Comparison of ENCODE assay signal across 8 cellular contexts in genomic region chr17:29617481-29618271, GRCh38. TPM values are rescaled to one million over a fixed set of nuclear protein-coding genes. Genes with fewer than 3 reads are reported as not detected.
DNase-seq lines count a peak whose midpoint lies in the region; ATAC-seq, FAIRE-seq and TF ChIP-seq lines count a peak whose summit lies in the region.

No MANE protein-coding gene starts in this region.

- H2AK5ac ChIP-seq in H9 (ENCODE audit: insufficient read length, low read length): no peak overlapping the region

- H3K79me2 ChIP-seq in H9 (ENCODE audit: insufficient read depth, low read length) (no peaks in the 10 kb centered on the region), endothelial cell of umbilical vein (ENCODE audit: control insufficient read depth, insufficient read depth, low read length) (no peaks in the 10 kb centered on the region)

- no TSS peak for BruUV-seq in endothelial cell of umbilical vein (replicated peaks; lab: Mats Ljungman, UMichigan)

- peak overlapping the region; percentile 40 to 86 for H3K4me3 Mint-ChIP-seq in H9

- CTCF ChIA-PET in endothelial cell of umbilical vein (lab: Charles Lee): interaction anchor here (0.6 to 6.9 kb wide), 53 partner anchors 10 to 488 kb away, joined by 3 to 120 read pairs (median 5); partner anchors contain the start of genes ABHD15, ANKRD13B, SSH2 and TP53I13

- H4K20me1 ChIP-seq in BLaER1 (peaks cover 35% of the 10 kb centered on the region), H9 (ENCODE audit: control insufficient read depth, insufficient read depth, insufficient read length) (no peaks in the 10 kb centered on the region), endothelial cell of umbilical vein (replicated peaks; ENCODE audit: control insufficient read depth, extremely low read depth, insufficient read depth, low read length) (no peaks in the 10 kb centered on the region)

- H3K9me1 ChIP-seq in endothelial cell of umbilical vein (replicated peaks; ENCODE audit: control insufficient read depth, extremely low read depth, insufficient read depth, low read length): no peaks in the 10 kb centered on the region

- peaks cover 0 to 3% (median 0%) of the 10 kb centered on the region in 3 experiments; a peak in 2 of 7 replicates for H3K36me3 Mint-ChIP-seq in H9 (ENCODE audit: insufficient read depth in 1 of 3, low read depth in 3 of 3)

- peaks cover 95% of the 10 kb centered on the region for H3K4me1 ChIP-seq in BLaER1
- peaks cover 3% of the 10 kb centered on the region; the same call in 1 of the 2 replicates for H3K4me1 ChIP-seq in H9 (ENCODE audit: insufficient read depth, low read length)
- H3K4me1 ChIP-seq in endothelial cell of umbilical vein (ENCODE audit: control insufficient read depth, extremely low read depth, insufficient read depth, low read length): peaks cover 34% of the 10 kb centered on the region

- POLR2A ChIA-PET in endothelial cell of umbilical vein (lab: Charles Lee): interaction anchor here (0.6 to 1.0 kb wide), 2 partner anchors 37 to 162 kb away, joined by 3 read pairs; no protein-coding TSS in a partner anchor

- FAIRE-seq in endothelial cell of umbilical vein (lab: Jason Lieb, UNC): peak; percentile 82

- no peak overlapping the region for H4K5ac ChIP-seq in H9 (ENCODE audit: insufficient read length, low read depth, low read length)

- peaks cover 83% of the 10 kb centered on the region for H3K27me3 Mint-ChIP-seq in H9 (ENCODE audit: low read depth)

- no peak for ATAC-seq in GM18498 (IDR thresholded peaks at IDR 0.05; ENCODE audit: unreplicated experiment)

- H3K36me3 ChIP-seq in BLaER1: peaks cover 4% of the 10 kb centered on the region
- no peaks in the 10 kb centered on the region for H3K36me3 ChIP-seq in endothelial cell of umbilical vein (ENCODE audit: control insufficient read depth in 2 of 2, extremely low read depth in 1 of 2, insufficient read depth in 2 of 2, low read length in 2 of 2)

- H2AFZ ChIP-seq in H9 (ENCODE audit: low read length): no peak overlapping the region
- peak overlapping the region; percentile 69 for H2AFZ ChIP-seq in endothelial cell of umbilical vein (ENCODE audit: low read depth, low read length)

- WGBS in H9 (ENCODE audit: extremely low coverage, insufficient read length, low lambda C conversion rate): no CpG with 5 or more reads among the region's 68 CpGs

- H3K4ac ChIP-seq in H9 (ENCODE audit: low read depth, low read length): no peak overlapping the region

- DNase-seq in H9 (peak; percentile 91), NCI-H345 treated with DMSO at 0.1 percent for 48 hours (lab: John Stamatoyannopoulos, UW; ENCODE audit: unreplicated experiment) (peak; percentile 29), endothelial cell of umbilical vein (ENCODE audit: low read depth, low spot score) (peak; percentile 62), middle frontal gyrus (ENCODE audit: extremely low spot score, low spot score) (peak; percentile 53)
- DNase-seq in activated CD8-positive, alpha-beta memory T cell treated with anti-CD3 and anti-CD28 coated beads, Interleukin-2, amount 50 U/mL, for 24 hours (ENCODE audit: extremely low read depth): peak; percentile 58
- peak; percentile 85 for DNase-seq in stimulated activated CD8-positive, alpha-beta memory T cell treated with anti-CD3 and anti-CD28 coated beads, Interleukin-4, amount 100 ng/mL, for 24 hours (ENCODE audit: low read depth)

- no peak overlapping the region for H4K8ac ChIP-seq in H9 (replicated peaks; ENCODE audit: insufficient read length, low read depth, low read length)

- no peak overlapping the region for H2BK15ac ChIP-seq in H9 (ENCODE audit: low read depth, low read length)

- intact Hi-C loops in endothelial cell of umbilical vein (cut with micrococcal nuclease): loop anchor here (1.0 to 5.0 kb wide), 4 partner anchors 23 to 314 kb away; partner anchors contain the start of genes ABHD15 and TP53I13

- H3K4me1 Mint-ChIP-seq in H9: peaks cover 37 to 72% of the 10 kb centered on the region in 2 experiments

- no peaks in the 10 kb centered on the region for H3K79me1 ChIP-seq in H9 (ENCODE audit: insufficient read depth, low read depth, low read length, poor library complexity, severe bottlenecking)

- peak; percentile 88 for TF ChIP-seq CTCF in H9 (conservative IDR thresholded peaks at IDR 0.05)
- peak; percentile 82 to 87 for TF ChIP-seq CTCF in endothelial cell of umbilical vein (IDR thresholded peaks at IDR 0.05; ENCODE audit: extremely low read depth in 1 of 2, insufficient read depth in 1 of 2, low read depth in 1 of 2, low read length in 2 of 2)

- H3K4me3 ChIP-seq in BLaER1 (peak overlapping the region; percentile 66), endothelial cell of umbilical vein (replicated peaks in 1 of 3; ENCODE audit: insufficient read depth in 1 of 3, low read depth in 1 of 3, low read length in 3 of 3) (peak overlapping the region in 2 of 3 experiments; percentile 2 to 7)

- H2BK5ac ChIP-seq in H9 (ENCODE audit: insufficient read length, low read length): no peak overlapping the region

- H3K18ac ChIP-seq in H9 (ENCODE audit: insufficient read length, low read depth, low read length): no peak overlapping the region

- H3K9me3 ChIP-seq in BLaER1: no peaks in the 10 kb centered on the region
- H3K9me3 ChIP-seq in H9 (ENCODE audit: control insufficient read depth, low read depth, low read length): no peaks in the 10 kb centered on the region
- no peaks in the 10 kb centered on the region for H3K9me3 ChIP-seq in endothelial cell of umbilical vein (replicated peaks; ENCODE audit: control insufficient read depth, insufficient read depth, low read length)

- H4K91ac ChIP-seq in H9 (ENCODE audit: insufficient read length, low read depth, low read length): no peak overlapping the region

- H3K4me2 ChIP-seq in BLaER1 (peak overlapping the region; percentile 99), H9 (ENCODE audit: insufficient read depth, insufficient read length, low read length) (peak overlapping the region; percentile 26), endothelial cell of umbilical vein (ENCODE audit: insufficient read depth, low read length) (peak overlapping the region; percentile 43)

- no peak overlapping the region for H3T11ph ChIP-seq in H9 (ENCODE audit: low read length)

- dilution Hi-C loops in endothelial cell of umbilical vein (cut with MboI; ENCODE audit: extremely low pct_ligation_motif_present, low sequenced_read_pairs): no loop called here

- no peak overlapping the region for H3K56ac ChIP-seq in H9 (ENCODE audit: insufficient read length, low read depth, low read length)

- H3K14ac ChIP-seq in H9 (ENCODE audit: insufficient read depth, low read length): no peak overlapping the region

- H3K23me2 ChIP-seq in H9 (ENCODE audit: insufficient read length, low read depth, low read length, poor library complexity, severe bottlenecking): peaks cover 13% of the 10 kb centered on the region

- H2BK120ac ChIP-seq in H9 (ENCODE audit: low read depth, low read length, poor library complexity, severe bottlenecking): no peak overlapping the region

- H2BK20ac ChIP-seq in H9 (ENCODE audit: low read depth, low read length, poor library complexity, severe bottlenecking): no peak overlapping the region

- H3K27me3 ChIP-seq in BLaER1: peaks cover 22% of the 10 kb centered on the region
- peaks cover 11% of the 10 kb centered on the region for H3K27me3 ChIP-seq in H9 (ENCODE audit: insufficient read depth, low read length)
- H3K27me3 ChIP-seq in endothelial cell of umbilical vein (ENCODE audit: control insufficient read depth in 2 of 2, insufficient read depth in 2 of 2, low read length in 2 of 2): no peaks in the 10 kb centered on the region

- H3K27ac ChIP-seq in BLaER1 (peak overlapping the region; percentile 85), H9 (ENCODE audit: insufficient read length, low read depth, low read length) (no peak overlapping the region), endothelial cell of umbilical vein (ENCODE audit: insufficient read depth, low read depth, low read length) (no peak overlapping the region)

- H3K9ac ChIP-seq in BLaER1 (peak overlapping the region; percentile 76), H9 (ENCODE audit: extremely low read depth, insufficient read length, low read length) (no peak overlapping the region), endothelial cell of umbilical vein (replicated peaks; ENCODE audit: extremely low read depth, insufficient read depth, low read length) (peak overlapping the region; percentile 33)

- H3K9me3 Mint-ChIP-seq in H9: no peaks in the 10 kb centered on the region

- no peak overlapping the region for H3K27ac Mint-ChIP-seq in H9

- no peak overlapping the region for H3K23ac ChIP-seq in H9 (ENCODE audit: insufficient read length, low read depth, low read length)

- H2BK12ac ChIP-seq in H9 (ENCODE audit: insufficient read length, low read depth, low read length): no peak overlapping the region

- no peak for TF ChIP-seq POLR2A in endothelial cell of umbilical vein (IDR thresholded peaks at IDR 0.05; ENCODE audit: low read depth, low read length)

RNA-seq across cellular contexts. Expression of gene CORO6, which starts 5.0 kb away (rescaled TPM):
- 2.3 and 2.6 TPM in 2 replicates for total RNA-seq in H9 (2021)
- total RNA-seq in endothelial cell of umbilical vein: 7.8 and 10.7 TPM in 2 replicates
- polyA plus RNA-seq in endothelial cell of umbilical vein: 14.7 and 22.0 TPM in 2 replicates
- 1.5 and 3.2 TPM in 2 replicates for polyA plus RNA-seq in endothelial cell of umbilical vein (2011; cell fraction: cytosol; rRNA removed)
- 151 and 191 TPM in 2 replicates for polyA plus RNA-seq in endothelial cell of umbilical vein (2011; cell fraction: nucleus; rRNA removed)
- 4.1 and 8.8 TPM in 2 replicates for polyA plus RNA-seq in endothelial cell of umbilical vein (2012)
- 11.2 and 17.2 TPM in 2 replicates for polyA minus RNA-seq in endothelial cell of umbilical vein
- 0.82 TPM for polyA minus RNA-seq in endothelial cell of umbilical vein (2011; cell fraction: cytosol; rRNA and poly(A)+ RNA removed)
- polyA minus RNA-seq in endothelial cell of umbilical vein (2011; cell fraction: nucleus; rRNA and poly(A)+ RNA removed): 14.9 and 17.6 TPM in 2 replicates

RNA-seq across cellular contexts. Expression of gene ANKRD13B, which starts 24.7 kb away (rescaled TPM):
- total RNA-seq in H9 (2021) (21.6 and 24.2 TPM in 2 replicates), endothelial cell of umbilical vein (21.1 and 22.8 TPM in 2 replicates)
- 23.2 and 26.7 TPM in 2 replicates for polyA plus RNA-seq in endothelial cell of umbilical vein
- polyA plus RNA-seq in endothelial cell of umbilical vein (2011; cell fraction: cytosol; rRNA removed): 10.5 and 15.8 TPM in 2 replicates
- 92.5 and 94.8 TPM in 2 replicates for polyA plus RNA-seq in endothelial cell of umbilical vein (2011; cell fraction: nucleus; rRNA removed)
- polyA plus RNA-seq in endothelial cell of umbilical vein (2012): 25.3 and 34.7 TPM in 2 replicates
- polyA minus RNA-seq in endothelial cell of umbilical vein: 15.5 and 20.3 TPM in 2 replicates
- 21.3 TPM for polyA minus RNA-seq in endothelial cell of umbilical vein (2011; cell fraction: cytosol; rRNA and poly(A)+ RNA removed)
- 17.8 and 28.5 TPM in 2 replicates for polyA minus RNA-seq in endothelial cell of umbilical vein (2011; cell fraction: nucleus; rRNA and poly(A)+ RNA removed)

RNA-seq across cellular contexts. Expression of gene GIT1, which starts 28.2 kb away (rescaled TPM):
- 47.0 and 47.4 TPM in 2 replicates for total RNA-seq in H9 (2021)
- total RNA-seq in endothelial cell of umbilical vein: 82.0 and 92.5 TPM in 2 replicates
- polyA plus RNA-seq in endothelial cell of umbilical vein: 75.5 and 97.5 TPM in 2 replicates
- 74.6 and 75.7 TPM in 2 replicates for polyA plus RNA-seq in endothelial cell of umbilical vein (2011; cell fraction: cytosol; rRNA removed)
- polyA plus RNA-seq in endothelial cell of umbilical vein (2011; cell fraction: nucleus; rRNA removed): 118 and 146 TPM in 2 replicates
- 63.1 and 66.3 TPM in 2 replicates for polyA plus RNA-seq in endothelial cell of umbilical vein (2012)
- polyA minus RNA-seq in endothelial cell of umbilical vein: 63.9 and 96.6 TPM in 2 replicates
- polyA minus RNA-seq in endothelial cell of umbilical vein (2011; cell fraction: cytosol; rRNA and poly(A)+ RNA removed): 44.4 TPM
- polyA minus RNA-seq in endothelial cell of umbilical vein (2011; cell fraction: nucleus; rRNA and poly(A)+ RNA removed): 40.9 and 60.4 TPM in 2 replicates

RNA-seq across cellular contexts. Expression of gene TP53I13, which starts 49.2 kb away (rescaled TPM):
- total RNA-seq in H9 (2021) (27.1 and 28.1 TPM in 2 replicates), endothelial cell of umbilical vein (33.8 and 41.1 TPM in 2 replicates)
- 42.7 and 72.3 TPM in 2 replicates for polyA plus RNA-seq in endothelial cell of umbilical vein
- 19.3 and 35.8 TPM in 2 replicates for polyA plus RNA-seq in endothelial cell of umbilical vein (2011; cell fraction: cytosol; rRNA removed)
- polyA plus RNA-seq in endothelial cell of umbilical vein (2011; cell fraction: nucleus; rRNA removed): 93.1 and 99.6 TPM in 2 replicates
- 22.6 and 36.1 TPM in 2 replicates for polyA plus RNA-seq in endothelial cell of umbilical vein (2012)
- polyA minus RNA-seq in endothelial cell of umbilical vein: 12.9 and 23.4 TPM in 2 replicates
- polyA minus RNA-seq in endothelial cell of umbilical vein (2011; cell fraction: cytosol; rRNA and poly(A)+ RNA removed): 18.9 TPM
- 7.2 and 21.1 TPM in 2 replicates for polyA minus RNA-seq in endothelial cell of umbilical vein (2011; cell fraction: nucleus; rRNA and poly(A)+ RNA removed)

RNA-seq across cellular contexts. Expression of gene ABHD15, which starts 50.8 kb away (rescaled TPM):
- total RNA-seq in H9 (2021) (1.7 and 2.5 TPM in 2 replicates), endothelial cell of umbilical vein (5.6 and 5.9 TPM in 2 replicates)
- 3.8 and 4.7 TPM in 2 replicates for polyA plus RNA-seq in endothelial cell of umbilical vein
- 3.7 and 4.2 TPM in 2 replicates for polyA plus RNA-seq in endothelial cell of umbilical vein (2011; cell fraction: cytosol; rRNA removed)
- 3.1 and 3.4 TPM in 2 replicates for polyA plus RNA-seq in endothelial cell of umbilical vein (2011; cell fraction: nucleus; rRNA removed)
- 6.1 TPM in 2 replicates for polyA plus RNA-seq in endothelial cell of umbilical vein (2012)
- 5.5 and 8.6 TPM in 2 replicates for polyA minus RNA-seq in endothelial cell of umbilical vein
- 7.7 TPM for polyA minus RNA-seq in endothelial cell of umbilical vein (2011; cell fraction: cytosol; rRNA and poly(A)+ RNA removed)
- 1.8 and 2.7 TPM in 2 replicates for polyA minus RNA-seq in endothelial cell of umbilical vein (2011; cell fraction: nucleus; rRNA and poly(A)+ RNA removed)

Comparison
In these comparisons a context has a peak if more than half of its experiments do, and no peak if none do; other contexts are left out.
1. H3K4me2 ChIP-seq: peak in every context shown above with its lines; median percentile 99 in BLaER1; 43 in endothelial cell of umbilical vein; 26 in H9.
2. DNase-seq: peak in every context shown above with its lines; median percentile 91 in H9; 85 in stimulated activated CD8-positive, alpha-beta memory T cell treated with anti-CD3 and anti-CD28 coated beads, Interleukin-4, amount 100 ng/mL, for 24 hours; 62 in endothelial cell of umbilical vein; 58 in activated CD8-positive, alpha-beta memory T cell treated with anti-CD3 and anti-CD28 coated beads, Interleukin-2, amount 50 U/mL, for 24 hours; 53 in middle frontal gyrus; 29 in NCI-H345 treated with DMSO at 0.1 percent for 48 hours.